Comparison of ENCODE assay signal across 17 cellular contexts in genomic region chr9:78158286-78158685, GRCh38.
"Had no signal": no experiment of that assay in that cellular context is flagged by ENCODE, and none has a peak within 500 bp of the region (broad histone marks: within the 10 kb centered on the region; RNA-seq: fewer than 3 reads in every experiment).

No MANE protein-coding gene starts in this region.

- H3K27me3 Mint-ChIP-seq: activated naive CD8-positive, alpha-beta T cell treated with anti-CD3 and anti-CD28 coated beads, Interleukin-2, amount 50 U/mL, for 24 hours; stimulated activated naive CD8-positive, alpha-beta T cell treated with anti-CD3 and anti-CD28 coated beads, Interleukin-15, amount 100 ng/mL, for 72 hours; T-helper 17 cell had no signal

- H3K27me3 ChIP-seq: ascending aorta, breast epithelium, dorsolateral prefrontal cortex, upper lobe of left lung had no signal

- H3K4me1 Mint-ChIP-seq: activated naive CD8-positive, alpha-beta T cell treated with anti-CD3 and anti-CD28 coated beads, Interleukin-2, amount 50 U/mL, for 24 hours; memory B cell; naive thymus-derived CD8-positive, alpha-beta T cell; stimulated activated naive CD8-positive, alpha-beta T cell treated with anti-CD3 and anti-CD28 coated beads, Interleukin-15, amount 100 ng/mL, for 72 hours; T-helper 17 cell had no signal

- H3K4me3 ChIP-seq: ascending aorta, breast epithelium, dorsolateral prefrontal cortex, left ventricle myocardium inferior, upper lobe of left lung had no signal

- H3K9me3 ChIP-seq: ascending aorta, breast epithelium, mucosa of descending colon, upper lobe of left lung had no signal

- DNase-seq: activated naive CD4-positive, alpha-beta T cell; activated naive CD8-positive, alpha-beta T cell treated with anti-CD3 and anti-CD28 coated beads, Interleukin-2, amount 50 U/mL, for 24 hours; dorsolateral prefrontal cortex; hippocampal formation; kidney; left ventricle myocardium inferior; mucosa of descending colon; stimulated activated CD4-positive, alpha-beta T cell treated with anti-CD3 and anti-CD28 coated beads, Interleukin-1b, Interleukin-23, amount 100 ng/mL, for 48 hours; stimulated activated naive CD8-positive, alpha-beta T cell treated with anti-CD3 and anti-CD28 coated beads, Interleukin-15, amount 100 ng/mL, for 72 hours; T-helper 17 cell; upper lobe of left lung had no signal

- H3K27ac Mint-ChIP-seq: activated naive CD8-positive, alpha-beta T cell treated with anti-CD3 and anti-CD28 coated beads, Interleukin-2, amount 50 U/mL, for 24 hours; activated T-helper 1 cell treated with anti-CD3 and anti-CD28 coated beads, Interleukin-12 subunit alpha, Interleukin-12 subunit beta, Interleukin-2, Interleukin-4 antibody, amounts not matched to agents 30 ng/mL and 10 ng/mL and 1 ng/mL, durations not matched to agents 14 hours and 24 hours and 36 hours; memory B cell; stimulated activated naive CD8-positive, alpha-beta T cell treated with anti-CD3 and anti-CD28 coated beads, Interleukin-15, amount 100 ng/mL, for 72 hours; T-helper 17 cell had no signal

- H3K27ac ChIP-seq: ascending aorta, breast epithelium, dorsolateral prefrontal cortex, left ventricle myocardium inferior, parathyroid adenoma, upper lobe of left lung had no signal

- H3K36me3 ChIP-seq: ascending aorta, breast epithelium, left ventricle myocardium inferior, upper lobe of left lung had no signal

- H3K4me3 Mint-ChIP-seq: activated naive CD8-positive, alpha-beta T cell treated with anti-CD3 and anti-CD28 coated beads, Interleukin-2, amount 50 U/mL, for 24 hours; activated T-helper 1 cell treated with anti-CD3 and anti-CD28 coated beads, Interleukin-12 subunit alpha, Interleukin-12 subunit beta, Interleukin-2, Interleukin-4 antibody, amounts not matched to agents 30 ng/mL and 10 ng/mL and 1 ng/mL, durations not matched to agents 14 hours and 24 hours and 36 hours; memory B cell; naive thymus-derived CD8-positive, alpha-beta T cell; stimulated activated naive CD8-positive, alpha-beta T cell treated with anti-CD3 and anti-CD28 coated beads, Interleukin-15, amount 100 ng/mL, for 72 hours; T-helper 17 cell had no signal

- H3K36me3 Mint-ChIP-seq: memory B cell had no signal

- H3K4me1 ChIP-seq: ascending aorta, breast epithelium, left ventricle myocardium inferior, parathyroid adenoma, upper lobe of left lung had no signal
